Comparison of ENCODE assay signal across 1 cellular context in genomic region chr4:99845179-99845578, GRCh38.
TF ChIP-seq lines count a peak whose summit lies in the region.

No MANE protein-coding gene starts in this region.

TF ChIP-seq in SK-N-SH treated with all-trans-retinoic acid at 6 μM for 48 hours, 23 proteins besides CTCF, POLR2A, EP300 and RAD21:
- TF ChIP-seq POU6F1 (CRISPR knock-in tag; IDR thresholded peaks at IDR 0.05; ENCODE audit: borderline replicate concordance, low read depth) (no peak), GLIS3 (CRISPR knock-in tag; IDR thresholded peaks at IDR 0.05) (no peak), ZNF8 (CRISPR knock-in tag; IDR thresholded peaks at IDR 0.05) (no peak), BACH2 (CRISPR knock-in tag; IDR thresholded peaks at IDR 0.05; ENCODE audit: borderline replicate concordance) (no peak), ZFP3 (CRISPR knock-in tag; IDR thresholded peaks at IDR 0.05) (no peak), TSHZ2 (CRISPR knock-in tag; IDR thresholded peaks at IDR 0.05) (peak; percentile 96), PPARA (CRISPR knock-in tag; IDR thresholded peaks at IDR 0.05; ENCODE audit: borderline replicate concordance) (no peak), SNAI2 (CRISPR knock-in tag; IDR thresholded peaks at IDR 0.05) (peak; percentile 89; the same call in 1 of the 2 replicates), ISL1 (CRISPR knock-in tag; IDR thresholded peaks at IDR 0.05) (peak; percentile 79), ESRRG (CRISPR knock-in tag; IDR thresholded peaks at IDR 0.05) (peak; percentile 59; the same call in 1 of the 2 replicates), ZC3H10 (CRISPR knock-in tag; IDR thresholded peaks at IDR 0.05) (no peak), TOX (CRISPR knock-in tag; IDR thresholded peaks at IDR 0.05; ENCODE audit: borderline replicate concordance) (no peak), CREB5 (CRISPR knock-in tag; IDR thresholded peaks at IDR 0.05; ENCODE audit: low read depth) (no peak), CSDC2 (CRISPR knock-in tag; IDR thresholded peaks at IDR 0.05) (no peak), TCF4 (CRISPR knock-in tag; IDR thresholded peaks at IDR 0.05; ENCODE audit: borderline replicate concordance) (peak; percentile 94), ZNF565 (CRISPR knock-in tag; conservative IDR thresholded peaks at IDR 0.05; ENCODE audit: low read depth) (no peak), RARB (CRISPR knock-in tag; IDR thresholded peaks at IDR 0.05) (no peak)
- TF ChIP-seq, protein P1, sequence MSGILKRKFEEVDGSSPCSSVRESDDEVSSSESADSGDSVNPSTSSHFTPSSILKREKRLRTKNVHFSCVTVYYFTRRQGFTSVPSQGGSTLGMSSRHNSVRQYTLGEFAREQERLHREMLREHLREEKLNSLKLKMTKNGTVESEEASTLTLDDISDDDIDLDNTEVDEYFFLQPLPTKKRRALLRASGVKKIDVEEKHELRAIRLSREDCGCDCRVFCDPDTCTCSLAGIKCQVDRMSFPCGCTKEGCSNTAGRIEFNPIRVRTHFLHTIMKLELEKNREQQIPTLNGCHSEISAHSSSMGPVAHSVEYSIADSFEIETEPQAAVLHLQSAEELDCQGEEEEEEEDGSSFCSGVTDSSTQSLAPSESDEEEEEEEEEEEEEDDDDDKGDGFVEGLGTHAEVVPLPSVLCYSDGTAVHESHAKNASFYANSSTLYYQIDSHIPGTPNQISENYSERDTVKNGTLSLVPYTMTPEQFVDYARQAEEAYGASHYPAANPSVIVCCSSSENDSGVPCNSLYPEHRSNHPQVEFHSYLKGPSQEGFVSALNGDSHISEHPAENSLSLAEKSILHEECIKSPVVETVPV (CRISPR knock-in tag; IDR thresholded peaks at IDR 0.05), result 0 out of 2 replicates have a peak, but pooled peaks have one; percentile 50
